In genomic region chr1:119333543-119334250, GRCh38 we compare ENCODE assay signal across 6 cellular contexts. TPM values are rescaled to one million over a fixed set of nuclear protein-coding genes. Genes with fewer than 3 reads are reported as not detected.
"Had no signal": no experiment of that assay in that cellular context is flagged by ENCODE, and none has a peak within 500 bp of the region (broad histone marks: within the 10 kb centered on the region; RNA-seq: fewer than 3 reads in every experiment).

No MANE protein-coding gene starts in this region.

RNA-seq across cellular contexts. Expression of gene HAO2, which starts 34.9 kb away (rescaled TPM):
- total RNA-seq: M059J, OCI-LY7, PC-9, Right ventricle myocardium inferior, RPMI7951, SJCRH30 had no signal
